21 cellular contexts compared by ENCODE assay signal in the genomic region with DNA sequence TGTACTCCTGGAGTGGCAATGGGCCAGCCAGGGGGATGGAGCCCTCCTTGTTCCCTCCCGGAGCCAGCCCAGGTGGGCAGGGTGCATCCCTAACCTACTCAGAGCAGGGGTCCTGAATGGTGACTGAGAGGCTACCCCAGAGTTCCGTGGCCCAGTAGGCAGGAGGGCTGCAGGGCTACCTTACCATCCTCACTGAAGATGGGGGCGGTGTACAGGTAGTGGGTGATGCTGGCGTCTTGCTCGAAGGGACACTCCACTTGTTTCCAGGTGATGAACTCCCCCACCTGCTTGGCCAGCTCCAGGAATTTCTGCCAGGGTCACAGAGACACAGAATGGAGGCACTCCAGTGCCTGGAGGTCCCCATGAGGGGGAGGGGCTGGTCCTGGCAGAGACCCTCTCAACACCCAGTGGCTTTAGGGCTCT.
"Had no signal": no experiment of that assay in that cellular context is flagged by ENCODE, and none has a peak within 500 bp of the region (broad histone marks: within the 10 kb centered on the region; RNA-seq: fewer than 3 reads in every experiment).

No MANE protein-coding gene starts in this region.

- H3K27ac Mint-ChIP-seq: brain; naive thymus-derived CD4-positive, alpha-beta T cell; T-helper 1 cell treated with Interleukin-12 subunit alpha and Interleukin-12 subunit beta and Interleukin-4 antibody, amounts not matched to agents 30 μg/mL and 1 μg/mL, for 36 hours had no signal

- ATAC-seq: naive thymus-derived CD4-positive, alpha-beta T cell; stimulated activated naive CD8-positive, alpha-beta T cell treated with anti-CD3 and anti-CD28 coated beads, Interleukin-15, Interleukin-2, amounts not matched to agents 100 U/mL and 50 U/mL, for 24 hours had no signal

- DNase-seq: activated CD4-positive, alpha-beta T cell treated with anti-CD3 and anti-CD28 coated beads for 1 hour; activated CD8-positive, alpha-beta memory T cell treated with anti-CD3 and anti-CD28 coated beads for 24 hours; activated CD8-positive, alpha-beta memory T cell treated with anti-CD3 and anti-CD28 coated beads, Interleukin-2, amount 50 U/mL, for 48 hours; activated gamma-delta T cell; anterior cingulate cortex; central memory CD4-positive, alpha-beta T cell; erythroblast; foreskin melanocyte; glutamatergic neuron; hippocampal formation; mesenchymal stem cell; naive thymus-derived CD4-positive, alpha-beta T cell; stimulated activated CD4-positive, alpha-beta T cell treated with anti-CD3 and anti-CD28 coated beads, Interleukin-12 subunit alpha, Interleukin-12 subunit beta, amount 100 ng/mL, for 4 hours; stimulated activated CD4-positive, alpha-beta T cell treated with anti-CD3 and anti-CD28 coated beads, Interleukin-1b, Interleukin-23, amount 100 ng/mL, for 48 hours; stimulated activated naive CD8-positive, alpha-beta T cell treated with anti-CD3 and anti-CD28 coated beads, Interleukin-15, Interleukin-2, amounts not matched to agents 100 U/mL and 50 U/mL, for 24 hours; substantia nigra; uterus had no signal

- H3K4me3 Mint-ChIP-seq: brain; naive thymus-derived CD4-positive, alpha-beta T cell; T-helper 1 cell treated with Interleukin-12 subunit alpha and Interleukin-12 subunit beta and Interleukin-4 antibody, amounts not matched to agents 30 μg/mL and 1 μg/mL, for 36 hours had no signal

- H3K4me1 Mint-ChIP-seq: naive thymus-derived CD4-positive, alpha-beta T cell had no signal

- H3K27ac ChIP-seq: parathyroid adenoma, tibial artery, uterus had no signal
